Comparison of ENCODE assay signal across 17 cellular contexts in genomic region chr2:186709529-186710455, GRCh38. TPM values are rescaled to one million over a fixed set of nuclear protein-coding genes. Genes with fewer than 3 reads are reported as not detected.
DNase-seq lines count a peak whose midpoint lies in the region; ATAC-seq lines count a peak whose summit lies in the region.
"Had no signal": no experiment of that assay in that cellular context is flagged by ENCODE, and none has a peak within 500 bp of the region (broad histone marks: within the 10 kb centered on the region; RNA-seq: fewer than 3 reads in every experiment).

No MANE protein-coding gene starts in this region.

- ATAC-seq in HG03354 (IDR thresholded peaks at IDR 0.05; ENCODE audit: poor library complexity, severe bottlenecking, unreplicated experiment), result peak; percentile 48
- ATAC-seq: GM23338, HCT116, K562, PC-3 had no signal

- H3K27ac Mint-ChIP-seq in activated CD4-positive, alpha-beta T cell treated with anti-CD3 and anti-CD28 coated beads, Interleukin-2, amount 10 ng/mL, durations not matched to agents 24 days and 14 days, result no peak overlapping the region
- H3K27ac Mint-ChIP-seq: CD8-positive, alpha-beta memory T cell had no signal

- intact Hi-C loops in activated CD4-positive, alpha-beta T cell treated with anti-CD3 and anti-CD28 coated beads, Interleukin-2, amount 10 ng/mL, durations not matched to agents 24 days and 14 days (cut with micrococcal nuclease), result no loop called here

- no peaks in the 10 kb centered on the region for H3K36me3 Mint-ChIP-seq in activated CD4-positive, alpha-beta T cell treated with anti-CD3 and anti-CD28 coated beads, Interleukin-2, amount 10 ng/mL, durations not matched to agents 24 days and 14 days (ENCODE audit: low read depth)
- H3K36me3 Mint-ChIP-seq: CD8-positive, alpha-beta memory T cell had no signal

- no peaks in the 10 kb centered on the region for H3K4me1 Mint-ChIP-seq in activated CD4-positive, alpha-beta T cell treated with anti-CD3 and anti-CD28 coated beads, Interleukin-2, amount 10 ng/mL, durations not matched to agents 24 days and 14 days
- H3K4me1 Mint-ChIP-seq: CD8-positive, alpha-beta memory T cell had no signal

- H3K27me3 Mint-ChIP-seq in activated CD4-positive, alpha-beta T cell treated with anti-CD3 and anti-CD28 coated beads, Interleukin-2, amount 10 ng/mL, durations not matched to agents 24 days and 14 days, result peaks cover 10% of the 10 kb centered on the region

- H3K4me3 Mint-ChIP-seq in activated CD4-positive, alpha-beta T cell treated with anti-CD3 and anti-CD28 coated beads, Interleukin-2, amount 10 ng/mL, durations not matched to agents 24 days and 14 days, result no peak overlapping the region
- H3K4me3 Mint-ChIP-seq: CD8-positive, alpha-beta memory T cell; GM23338 had no signal

- DNase-seq in NCI-H1092 (lab: John Stamatoyannopoulos, UW) (peak; percentile 4), NCI-H1092 treated with DMSO at 0.1 percent for 48 hours (lab: John Stamatoyannopoulos, UW) (no peak), UCSD-AML1 (lab: John Stamatoyannopoulos, UW; ENCODE audit: unreplicated experiment) (peak; percentile 4), Kasumi-1 (lab: John Stamatoyannopoulos, UW) (no peak), EL (no peak)
- no peak for DNase-seq in activated CD4-positive, alpha-beta T cell treated with anti-CD3 and anti-CD28 coated beads, Interleukin-2, amount 10 ng/mL, durations not matched to agents 24 days and 14 days
- no peak for DNase-seq in stimulated activated CD4-positive, alpha-beta T cell treated with anti-CD3 and anti-CD28 coated beads, Interleukin-1b, Interleukin-23, amount 100 ng/mL, for 48 hours
- DNase-seq: CD8-positive, alpha-beta memory T cell; NCI-H146; NCI-H2107; NCI-H82; PC-3; T-helper 9 cell had no signal

- H3K9me3 Mint-ChIP-seq in activated CD4-positive, alpha-beta T cell treated with anti-CD3 and anti-CD28 coated beads, Interleukin-2, amount 10 ng/mL, durations not matched to agents 24 days and 14 days, result no peaks in the 10 kb centered on the region
- H3K9me3 Mint-ChIP-seq: CD8-positive, alpha-beta memory T cell had no signal

RNA-seq across cellular contexts. Expression of gene FAM171B, which starts 15.9 kb away (rescaled TPM):
- 0.33 and 0.43 TPM in 2 replicates for total RNA-seq in activated CD4-positive, alpha-beta T cell treated with anti-CD3 and anti-CD28 coated beads, Interleukin-2, amount 10 ng/mL, durations not matched to agents 24 days and 14 days

Comparison
In these comparisons a context has a peak if more than half of its experiments do, and no peak if none do; other contexts are left out.
1. DNase-seq: peak in NCI-H1092 (single experiment) and UCSD-AML1 (single experiment); none in NCI-H1092 treated with DMSO at 0.1 percent for 48 hours (single experiment), Kasumi-1 (0 of 2), activated CD4-positive, alpha-beta T cell treated with anti-CD3 and anti-CD28 coated beads, Interleukin-2, amount 10 ng/mL, durations not matched to agents 24 days and 14 days (single experiment), EL (single experiment) and stimulated activated CD4-positive, alpha-beta T cell treated with anti-CD3 and anti-CD28 coated beads, Interleukin-1b, Interleukin-23, amount 100 ng/mL, for 48 hours (single experiment).